In genomic region chr10:119283387-119283786, GRCh38 we compare ENCODE assay signal across 15 cellular contexts.
DNase-seq lines count a peak whose midpoint lies in the region; ATAC-seq and TF ChIP-seq lines count a peak whose summit lies in the region.
"Had no signal": no experiment of that assay in that cellular context is flagged by ENCODE, and none has a peak within 500 bp of the region (broad histone marks: within the 10 kb centered on the region; RNA-seq: fewer than 3 reads in every experiment).

No MANE protein-coding gene starts in this region.

- no TSS peak for BruUV-seq in MCF 10A (replicated peaks; lab: Mats Ljungman, UMichigan)

- peaks cover 18 to 24% of the 10 kb centered on the region in 2 donors for H3K4me1 ChIP-seq in breast epithelium
- H3K4me1 ChIP-seq in Peyer's patch: peaks cover 2 to 54% (median 17%) of the 10 kb centered on the region in 4 donors
- peaks cover 70 to 80% of the 10 kb centered on the region in 2 donors for H3K4me1 ChIP-seq in thyroid gland

- DNase-seq in breast epithelium (ENCODE audit: low spot score in 2 of 2) (no peak), MCF 10A (ENCODE audit: unreplicated experiment) (no peak), Peyer's patch (no peak), left lobe of liver (ENCODE audit: low spot score) (peak; percentile 65), thyroid gland (no peak), GM13976 (ENCODE audit: low spot score) (no peak)
- no peak for DNase-seq in activated effector memory CD4-positive, alpha-beta T cell treated with Interleukin-2 at 50 U/mL for 16 hours
- DNase-seq: activated CD8-positive, alpha-beta memory T cell treated with anti-CD3 and anti-CD28 coated beads, Interleukin-2, amount 50 U/mL, for 4 hours; mammary epithelial cell; MG63; NCI-H2081 treated with DMSO at 0.1 percent for 48 hours; occipital lobe; tibial artery had no signal

- H3K4me1 Mint-ChIP-seq in MCF 10A (ENCODE audit: insufficient read depth, unreplicated experiment): peaks cover 27% of the 10 kb centered on the region

- H3K27ac ChIP-seq in breast epithelium (peak overlapping the region; percentile 42 to 45), Peyer's patch (peak overlapping the region in 3 of 4 donors; percentile 35 to 59 (median 40)), thyroid gland (peak overlapping the region; percentile 40 to 87 (median 87))

- no peaks in the 10 kb centered on the region for H3K27me3 Mint-ChIP-seq in MCF 10A (ENCODE audit: insufficient read depth, unreplicated experiment)

- no peaks in the 10 kb centered on the region for H3K36me3 ChIP-seq in breast epithelium
- H3K36me3 ChIP-seq in Peyer's patch: no peaks in the 10 kb centered on the region
- no peaks in the 10 kb centered on the region for H3K36me3 ChIP-seq in thyroid gland
- H3K36me3 ChIP-seq: ascending aorta, MG63, tibial artery had no signal

- TF ChIP-seq POLR2A in breast epithelium (IDR thresholded peaks at IDR 0.05): no peak
- TF ChIP-seq POLR2A in Peyer's patch (IDR thresholded peaks at IDR 0.05): no peak
- no peak for TF ChIP-seq POLR2A in thyroid gland (IDR thresholded peaks at IDR 0.05)

- TF ChIP-seq CTCF in breast epithelium (IDR thresholded peaks at IDR 0.05): no peak
- TF ChIP-seq CTCF in MCF 10A (IDR thresholded peaks at IDR 0.05; ENCODE audit: unreplicated experiment): no peak
- no peak for TF ChIP-seq CTCF in Peyer's patch (IDR thresholded peaks at IDR 0.05)
- TF ChIP-seq CTCF in thyroid gland (IDR thresholded peaks at IDR 0.05): no peak
- TF ChIP-seq CTCF in GM13976 (IDR thresholded peaks at IDR 0.05; ENCODE audit: borderline replicate concordance, control extremely low read depth, extremely low read depth, insufficient read depth, missing control alignments): no peak

- 90 to 95% methylated on average over 5 of the region's 5 CpGs for WGBS in thyroid gland, 2 donors

- ATAC-seq in left lobe of liver (peak; percentile 52), GM18909 (IDR thresholded peaks at IDR 0.05; ENCODE audit: poor library complexity, unreplicated experiment) (no peak)

- POLR2A ChIA-PET in MCF 10A (lab: Yijun Ruan, JAX): no interaction called here

- H3K27me3 ChIP-seq in breast epithelium: no peaks in the 10 kb centered on the region
- no peaks in the 10 kb centered on the region for H3K27me3 ChIP-seq in Peyer's patch
- no peaks in the 10 kb centered on the region for H3K27me3 ChIP-seq in thyroid gland
- H3K27me3 ChIP-seq: ascending aorta, MG63, tibial artery had no signal

- intact Hi-C loops in breast epithelium (cut with DNase I; ENCODE audit: low total_unique reads) (no loop called here), MCF 10A (cut with micrococcal nuclease) (no loop called here), thyroid gland (cut with DNase I) (no loop called here)

- no peaks in the 10 kb centered on the region for H3K9me3 Mint-ChIP-seq in MCF 10A (ENCODE audit: unreplicated experiment)

- in situ Hi-C loops in GM13976 (cut with MboI; ENCODE audit: low sequenced_read_pairs, unreplicated experiment): no loop called here

- H3K36me3 Mint-ChIP-seq in MCF 10A (ENCODE audit: insufficient read depth, unreplicated experiment): no peaks in the 10 kb centered on the region

- no peak overlapping the region for H3K4me3 ChIP-seq in breast epithelium
- no peak overlapping the region for H3K4me3 ChIP-seq in Peyer's patch
- H3K4me3 ChIP-seq in thyroid gland (replicated peaks in 1 of 3): no peak overlapping the region
- H3K4me3 ChIP-seq: ascending aorta, MG63, tibial artery had no signal

- no peak overlapping the region for H3K4me3 Mint-ChIP-seq in MCF 10A (ENCODE audit: unreplicated experiment)

- H3K27ac Mint-ChIP-seq in MCF 10A (ENCODE audit: low read depth, unreplicated experiment): no peak overlapping the region

- CTCF ChIA-PET in MCF 10A (lab: Yijun Ruan, JAX): no interaction called here

- no peaks in the 10 kb centered on the region for H3K9me3 ChIP-seq in breast epithelium
- no peaks in the 10 kb centered on the region for H3K9me3 ChIP-seq in Peyer's patch
- H3K9me3 ChIP-seq in thyroid gland: no peaks in the 10 kb centered on the region
- H3K9me3 ChIP-seq: ascending aorta, MG63, tibial artery had no signal
